27 cellular contexts compared by ENCODE assay signal in the genomic region with DNA sequence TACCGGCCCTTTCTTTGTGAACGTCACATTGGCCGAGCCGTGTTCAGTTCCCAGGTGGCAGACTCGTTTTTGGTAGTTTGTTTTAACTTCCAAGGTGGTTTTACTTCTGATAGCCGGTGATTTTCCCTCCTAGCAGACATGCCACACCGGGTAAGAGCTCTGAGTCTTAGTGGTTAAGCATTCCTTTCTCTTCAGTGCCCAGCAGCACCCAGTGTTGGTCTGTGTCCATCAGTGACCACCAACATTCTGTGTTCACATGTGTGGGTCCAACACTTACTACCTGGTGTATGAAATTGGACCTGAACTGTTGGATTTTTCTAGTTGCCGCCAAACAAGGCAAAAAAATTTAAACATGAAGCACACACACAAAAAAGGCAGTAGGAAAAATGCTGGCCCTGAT. TPM values are rescaled to one million over a fixed set of nuclear protein-coding genes. Genes with fewer than 3 reads are reported as not detected.
A peak's percentile ranks its signal among the peaks of the same experiment; 100 is the strongest.
DNase-seq lines count a peak whose midpoint lies in the region; ATAC-seq, FAIRE-seq and TF ChIP-seq lines count a peak whose summit lies in the region.
"Had no signal": no experiment of that assay in that cellular context is flagged by ENCODE, and none has a peak within 500 bp of the region (broad histone marks: within the 10 kb centered on the region; RNA-seq: fewer than 3 reads in every experiment).

No MANE protein-coding gene starts in this region.

- peak overlapping the region; percentile 51 for H3K27ac Mint-ChIP-seq in activated CD4-positive, alpha-beta T cell treated with anti-CD3 and anti-CD28 coated beads for 36 hours
- H3K27ac Mint-ChIP-seq in astrocyte (ENCODE audit: unreplicated experiment): peak overlapping the region; percentile 95
- peak overlapping the region; percentile 91 to 92 for H3K27ac Mint-ChIP-seq in natural killer cell treated with Interleukin-12 subunit alpha and Interleukin-12 subunit beta and Interleukin-15 and Interleukin-18, amount 100 ng/mL, for 72 hours

- no peak overlapping the region for H3K4me3 Mint-ChIP-seq in activated CD4-positive, alpha-beta T cell treated with anti-CD3 and anti-CD28 coated beads for 36 hours
- H3K4me3 Mint-ChIP-seq in astrocyte (ENCODE audit: unreplicated experiment): no peak overlapping the region
- H3K4me3 Mint-ChIP-seq in natural killer cell treated with Interleukin-12 subunit alpha and Interleukin-12 subunit beta and Interleukin-15 and Interleukin-18, amount 100 ng/mL, for 72 hours: peak overlapping the region; percentile 81
- H3K4me3 Mint-ChIP-seq: memory B cell, nephron progenitor cell had no signal

- no peak for FAIRE-seq in astrocyte (lab: Jason Lieb, UNC)
- no peak for FAIRE-seq in GM12892 (lab: Jason Lieb, UNC)
- FAIRE-seq: A549, bronchial epithelial cell, HTR-8/SVneo, kidney, small intestine had no signal

- ATAC-seq in activated CD4-positive, alpha-beta T cell treated with anti-CD3 and anti-CD28 coated beads for 36 hours: no peak
- no peak for ATAC-seq in natural killer cell treated with Interleukin-12 subunit alpha and Interleukin-12 subunit beta and Interleukin-15 and Interleukin-18, amount 100 ng/mL, for 72 hours
- no peak for ATAC-seq in HG03342 (IDR thresholded peaks at IDR 0.05; ENCODE audit: unreplicated experiment)

- peaks cover 25% of the 10 kb centered on the region for H3K4me1 Mint-ChIP-seq in activated CD4-positive, alpha-beta T cell treated with anti-CD3 and anti-CD28 coated beads for 36 hours
- peaks cover 47% of the 10 kb centered on the region for H3K4me1 Mint-ChIP-seq in astrocyte (ENCODE audit: low read depth, unreplicated experiment)
- peaks cover 51 to 52% of the 10 kb centered on the region in 2 donors for H3K4me1 Mint-ChIP-seq in natural killer cell treated with Interleukin-12 subunit alpha and Interleukin-12 subunit beta and Interleukin-15 and Interleukin-18, amount 100 ng/mL, for 72 hours (ENCODE audit: low read depth in 2 of 2)

- H3K9ac ChIP-seq in BLaER1 treated with 17β-estradiol and CSF1 and Interleukin-3, amounts not matched to agents 10 nM and 100 nM: peak overlapping the region in 8 of 11 experiments; percentile 34 to 79 (median 66); a peak in 12 of 22 replicates
- no peak overlapping the region for H3K9ac ChIP-seq in astrocyte (ENCODE audit: low read length)

- peak overlapping the region; percentile 82 to 99 (median 97) for H3K4me2 ChIP-seq in BLaER1 treated with 17β-estradiol and CSF1 and Interleukin-3, amounts not matched to agents 10 nM and 100 nM
- H3K4me2 ChIP-seq in astrocyte (ENCODE audit: low read length): no peak overlapping the region
- H3K4me2 ChIP-seq: A549 had no signal

- no peak for DNase-seq in activated CD4-positive, alpha-beta T cell treated with anti-CD3 and anti-CD28 coated beads for 36 hours
- DNase-seq in activated CD4-positive, alpha-beta T cell treated with anti-CD3 and anti-CD28 coated beads, Interleukin-2, amount 50 U/mL, for 1 hour: no peak
- DNase-seq in astrocyte (ENCODE audit: low read depth): no peak
- no peak for DNase-seq in natural killer cell treated with Interleukin-12 subunit alpha and Interleukin-12 subunit beta and Interleukin-15 and Interleukin-18, amount 100 ng/mL, for 72 hours (ENCODE audit: low spot score)
- no peak for DNase-seq in GM12892 (ENCODE audit: insufficient read length)
- no peak for DNase-seq in activated naive CD4-positive, alpha-beta T cell treated with anti-CD3 and anti-CD28 coated beads, Interleukin-2, amount 50 U/mL, for 16 hours
- DNase-seq: activated CD4-positive, CD25-positive, alpha-beta regulatory T cell; dermis blood vessel endothelial cell; foreskin keratinocyte; GM23248; hypothalamus; kidney; NCI-H146; NCI-H748 treated with DMSO at 0.1 percent for 48 hours; nephron progenitor cell; PC-3; posterior cingulate gyrus; small intestine; stimulated activated CD4-positive, alpha-beta T cell treated with anti-CD3 and anti-CD28 coated beads, Interleukin-4, amount 100 ng/mL, for 24 hours; T-helper 9 cell had no signal

- H3K36me3 Mint-ChIP-seq in activated CD4-positive, alpha-beta T cell treated with anti-CD3 and anti-CD28 coated beads for 36 hours (ENCODE audit: low read depth): no peaks in the 10 kb centered on the region
- H3K36me3 Mint-ChIP-seq in astrocyte (ENCODE audit: low read depth, unreplicated experiment): no peaks in the 10 kb centered on the region
- no peaks in the 10 kb centered on the region for H3K36me3 Mint-ChIP-seq in natural killer cell treated with Interleukin-12 subunit alpha and Interleukin-12 subunit beta and Interleukin-15 and Interleukin-18, amount 100 ng/mL, for 72 hours
- H3K36me3 Mint-ChIP-seq: memory B cell had no signal

- H3K27ac ChIP-seq in BLaER1 treated with 17β-estradiol and CSF1 and Interleukin-3, amounts not matched to agents 10 nM and 100 nM: peak overlapping the region; percentile 59 to 90 (median 79)
- H3K27ac ChIP-seq in astrocyte (ENCODE audit: low read depth, low read length): no peak overlapping the region
- H3K27ac ChIP-seq: A549, C4-2B, foreskin keratinocyte had no signal

- no peaks in the 10 kb centered on the region for H3K27me3 Mint-ChIP-seq in activated CD4-positive, alpha-beta T cell treated with anti-CD3 and anti-CD28 coated beads for 36 hours
- H3K27me3 Mint-ChIP-seq in astrocyte (ENCODE audit: low read depth, unreplicated experiment): no peaks in the 10 kb centered on the region
- no peaks in the 10 kb centered on the region for H3K27me3 Mint-ChIP-seq in natural killer cell treated with Interleukin-12 subunit alpha and Interleukin-12 subunit beta and Interleukin-15 and Interleukin-18, amount 100 ng/mL, for 72 hours
- H3K27me3 Mint-ChIP-seq: memory B cell had no signal

- H3K4me3 ChIP-seq in BLaER1 treated with 17β-estradiol and CSF1 and Interleukin-3, amounts not matched to agents 10 nM and 100 nM: no peak overlapping the region
- no peak overlapping the region for H3K4me3 ChIP-seq in astrocyte (ENCODE audit: insufficient read depth, low read depth, low read length)
- H3K4me3 ChIP-seq: A549, GM23248 had no signal

- H3K4me1 ChIP-seq in BLaER1 treated with 17β-estradiol and CSF1 and Interleukin-3, amounts not matched to agents 10 nM and 100 nM: peaks cover 71 to 99% (median 93%) of the 10 kb centered on the region in 10 experiments
- peaks cover 10% of the 10 kb centered on the region for H3K4me1 ChIP-seq in astrocyte (ENCODE audit: insufficient read depth, low read length)
- H3K4me1 ChIP-seq: A549 had no signal

- intact Hi-C loops in activated CD4-positive, alpha-beta T cell treated with anti-CD3 and anti-CD28 coated beads for 36 hours (cut with DNase I, micrococcal nuclease): loop anchor here in 1 of 2 experiments (10.0 kb wide), 1 partner anchor 686 kb away; no protein-coding TSS in a partner anchor

- CTCF ChIA-PET in activated CD4-positive, alpha-beta T cell treated with anti-CD3 and anti-CD28 coated beads for 36 hours (lab: Charles Lee): no interaction called here

- H3K9me3 ChIP-seq in BLaER1 treated with 17β-estradiol and CSF1 and Interleukin-3, amounts not matched to agents 10 nM and 100 nM (replicated peaks in 1 of 11): no peaks in the 10 kb centered on the region
- H3K9me3 ChIP-seq in astrocyte (ENCODE audit: insufficient read depth, low read depth, low read length): no peaks in the 10 kb centered on the region
- H3K9me3 ChIP-seq: A549 had no signal

- POLR2A ChIA-PET in activated CD4-positive, alpha-beta T cell treated with anti-CD3 and anti-CD28 coated beads for 36 hours (lab: Charles Lee): no interaction called here

- no peaks in the 10 kb centered on the region for H3K27me3 ChIP-seq in BLaER1 treated with 17β-estradiol and CSF1 and Interleukin-3, amounts not matched to agents 10 nM and 100 nM
- H3K27me3 ChIP-seq in astrocyte (ENCODE audit: insufficient read depth, low read length): peaks cover 8% of the 10 kb centered on the region
- H3K27me3 ChIP-seq: foreskin keratinocyte had no signal

- TF ChIP-seq POLR2A in GM12892 (IDR thresholded peaks at IDR 0.05; ENCODE audit: low read depth, low read length): no peak

- no peaks in the 10 kb centered on the region for H4K20me1 ChIP-seq in BLaER1 treated with 17β-estradiol and CSF1 and Interleukin-3, amounts not matched to agents 10 nM and 100 nM
- no peaks in the 10 kb centered on the region for H4K20me1 ChIP-seq in astrocyte (ENCODE audit: insufficient read depth, low read length)

- no peak overlapping the region for H2AFZ ChIP-seq in astrocyte (ENCODE audit: low read depth, low read length)

- no peaks in the 10 kb centered on the region for H3K9me3 Mint-ChIP-seq in activated CD4-positive, alpha-beta T cell treated with anti-CD3 and anti-CD28 coated beads for 36 hours (ENCODE audit: low read depth)
- H3K9me3 Mint-ChIP-seq in astrocyte (ENCODE audit: unreplicated experiment): no peaks in the 10 kb centered on the region
- H3K9me3 Mint-ChIP-seq in natural killer cell treated with Interleukin-12 subunit alpha and Interleukin-12 subunit beta and Interleukin-15 and Interleukin-18, amount 100 ng/mL, for 72 hours: no peaks in the 10 kb centered on the region
- H3K9me3 Mint-ChIP-seq: memory B cell, nephron progenitor cell had no signal

- no peaks in the 10 kb centered on the region for H3K79me2 ChIP-seq in astrocyte (ENCODE audit: insufficient read depth, low read length)

- H3K36me3 ChIP-seq in BLaER1 treated with 17β-estradiol and CSF1 and Interleukin-3, amounts not matched to agents 10 nM and 100 nM: no peaks in the 10 kb centered on the region
- no peaks in the 10 kb centered on the region for H3K36me3 ChIP-seq in astrocyte (ENCODE audit: insufficient read depth, low read length)

- no peak for TF ChIP-seq CTCF in astrocyte (IDR thresholded peaks at IDR 0.05; ENCODE audit: insufficient read depth, low read depth, low read length)

RNA-seq across cellular contexts. Expression of a gene that starts 9.9 kb away (rescaled TPM):
- 10 to 100 TPM; 19.3 to 19.5 TPM for total RNA-seq in activated CD4-positive, alpha-beta T cell treated with anti-CD3 and anti-CD28 coated beads for 36 hours
- 28.5 and 30.9 TPM in 2 replicates for total RNA-seq in astrocyte
- total RNA-seq in natural killer cell treated with Interleukin-12 subunit alpha and Interleukin-12 subunit beta and Interleukin-15 and Interleukin-18, amount 100 ng/mL, for 72 hours: 10 to 100 TPM; 31.4 to 41.3 TPM
- polyA plus RNA-seq in GM12892 (2012; ENCODE audit: missing spikeins): 9.1 TPM

RNA-seq across cellular contexts. Expression of a gene that starts 51.5 kb away (rescaled TPM):
- under 1 TPM; 0.19 to 0.32 TPM for total RNA-seq in activated CD4-positive, alpha-beta T cell treated with anti-CD3 and anti-CD28 coated beads for 36 hours
- total RNA-seq in astrocyte: 0.79 and 1.1 TPM in 2 replicates
- not detected for total RNA-seq in natural killer cell treated with Interleukin-12 subunit alpha and Interleukin-12 subunit beta and Interleukin-15 and Interleukin-18, amount 100 ng/mL, for 72 hours
- not detected for polyA plus RNA-seq in GM12892 (2012; ENCODE audit: missing spikeins)
- total RNA-seq: GM23248, PC-3 had no signal
- polyA plus RNA-seq: GM23248 had no signal
